8 cellular contexts compared by ENCODE assay signal in the genomic region with DNA sequence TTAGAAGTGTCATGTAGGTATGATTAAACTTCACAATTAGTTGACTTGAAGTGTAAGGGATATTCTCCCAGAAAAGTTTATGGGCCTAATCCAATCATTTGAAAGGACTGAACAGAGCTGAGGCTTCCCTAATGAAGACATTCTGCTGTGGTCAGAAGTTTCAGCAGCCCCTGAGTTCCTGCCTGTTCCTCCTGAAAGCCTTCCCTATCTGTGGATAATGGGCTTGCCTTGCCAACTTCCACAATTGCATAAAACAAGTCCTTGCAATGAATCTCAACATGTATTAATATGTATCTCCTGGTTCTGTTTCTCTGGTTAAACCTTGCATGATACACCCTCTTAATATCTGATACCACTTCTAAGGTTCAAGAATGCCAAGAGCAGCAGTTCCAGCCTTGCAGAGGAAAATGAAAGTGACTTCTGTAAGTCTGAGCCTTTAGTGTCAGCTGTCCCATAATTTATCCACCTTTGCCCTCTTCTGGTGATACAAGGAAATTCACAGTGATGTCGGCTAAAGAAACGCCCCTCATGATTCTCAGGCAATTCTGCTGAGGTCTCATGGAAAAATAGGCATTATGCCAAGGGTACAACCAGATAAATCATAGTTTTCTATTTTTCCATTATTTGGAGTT.
DNase-seq lines count a peak whose midpoint lies in the region; ATAC-seq and FAIRE-seq lines count a peak whose summit lies in the region.

No MANE protein-coding gene starts in this region.

- WGBS in right cardiac atrium: 2% methylated on average over 2 of the region's 2 CpGs
- WGBS in small intestine, 3 donors: 0 to 3% (median 1%) methylated on average over 2 of the region's 2 CpGs

- no peak overlapping the region for H3K9ac ChIP-seq in adipocyte (ENCODE audit: low read length)

- H3K36me3 ChIP-seq in adipocyte (ENCODE audit: control insufficient read depth, insufficient read depth, low read length, severe bottlenecking) (no peaks in the 10 kb centered on the region), small intestine (ENCODE audit: control insufficient read depth in 2 of 2, insufficient read depth in 2 of 2, low read length in 2 of 2) (no peaks in the 10 kb centered on the region)

- peak; percentile 41 for FAIRE-seq in small intestine (lab: Jason Lieb, UNC)

- H3K4me3 ChIP-seq in adipocyte (ENCODE audit: low read length) (no peak overlapping the region), right cardiac atrium (ENCODE audit: low read length) (no peak overlapping the region), small intestine (ENCODE audit: low read depth in 1 of 2, low read length in 2 of 2) (no peak overlapping the region)

- H3K4me1 ChIP-seq in adipocyte (ENCODE audit: control insufficient read depth, insufficient read depth, low read length) (peaks cover 8% of the 10 kb centered on the region), right cardiac atrium (ENCODE audit: control insufficient read depth, insufficient read depth, low read length) (no peaks in the 10 kb centered on the region), small intestine (ENCODE audit: control insufficient read depth in 2 of 2, insufficient read depth in 1 of 2, low read depth in 1 of 2, low read length in 1 of 2) (no peaks in the 10 kb centered on the region)

- H3K27me3 ChIP-seq in adipocyte (replicated peaks; ENCODE audit: control insufficient read depth, insufficient read depth, low read length): no peaks in the 10 kb centered on the region
- no peaks in the 10 kb centered on the region for H3K27me3 ChIP-seq in right cardiac atrium (ENCODE audit: control insufficient read depth, insufficient read depth)
- no peaks in the 10 kb centered on the region for H3K27me3 ChIP-seq in small intestine (ENCODE audit: control insufficient read depth in 2 of 2, insufficient read depth in 2 of 2, low read length in 2 of 2)

- H3K27ac ChIP-seq in right cardiac atrium (ENCODE audit: low read length) (no peak overlapping the region), small intestine (ENCODE audit: low read depth in 1 of 2, low read length in 1 of 2) (no peak overlapping the region)

- ATAC-seq in GM18909 (IDR thresholded peaks at IDR 0.05; ENCODE audit: poor library complexity, unreplicated experiment): peak; percentile 79
- ATAC-seq in HG03159 (IDR thresholded peaks at IDR 0.05; ENCODE audit: unreplicated experiment): peak; percentile 95
- ATAC-seq in right cardiac atrium: peak; percentile 83 to 85

- intact Hi-C loops in right cardiac atrium (cut with DNase I): loop anchor here in 2 of 4 donors (5.0 to 10.0 kb wide), 2 partner anchors 48 to 51 kb away; no protein-coding TSS in a partner anchor

- DNase-seq in D341Med (ENCODE audit: low spot score): peak; percentile 67
- peak; percentile 45 for DNase-seq in NCI-H510A (lab: John Stamatoyannopoulos, UW)
- peak; percentile 65 for DNase-seq in adipocyte (ENCODE audit: low read depth)
- no peak for DNase-seq in right cardiac atrium
- peak; percentile 82 for DNase-seq in small intestine
- DNase-seq in effector CD8-positive, alpha-beta T cell (lab: John Stamatoyannopoulos, UW): no peak

- H3K9me3 ChIP-seq in adipocyte (ENCODE audit: control insufficient read depth, low read length): no peaks in the 10 kb centered on the region
- H3K9me3 ChIP-seq in right cardiac atrium (ENCODE audit: control insufficient read depth, low read length): no peaks in the 10 kb centered on the region
- no peaks in the 10 kb centered on the region for H3K9me3 ChIP-seq in small intestine (ENCODE audit: control insufficient read depth, low read depth)

Comparison
In these comparisons a context has a peak if more than half of its experiments do, and no peak if none do; other contexts are left out.
1. DNase-seq: peak in D341Med (single experiment), NCI-H510A (single experiment), adipocyte (single experiment) and small intestine (single experiment); none in right cardiac atrium (0 of 3) and effector CD8-positive, alpha-beta T cell (single experiment).
2. Peak in every context shown above with its lines, with median percentiles within 50 percentile points of each other: ATAC-seq.